21 cellular contexts compared by ENCODE assay signal in genomic region chr13:113238542-113238941, GRCh38. TPM values are rescaled to one million over a fixed set of nuclear protein-coding genes. Genes with fewer than 3 reads are reported as not detected.
A peak's percentile ranks its signal among the peaks of the same experiment; 100 is the strongest.
DNase-seq lines count a peak whose midpoint lies in the region; ATAC-seq and TF ChIP-seq lines count a peak whose summit lies in the region.
"Had no signal": no experiment of that assay in that cellular context is flagged by ENCODE, and none has a peak within 500 bp of the region (broad histone marks: within the 10 kb centered on the region; RNA-seq: fewer than 3 reads in every experiment).

No MANE protein-coding gene starts in this region.

- H3K9me3 Mint-ChIP-seq in WTC11 = no peaks in the 10 kb centered on the region
- H3K9me3 Mint-ChIP-seq: CD14-positive monocyte had no signal

- CTCF ChIA-PET in WTC11 (lab: Charles Lee) = interaction anchor here (0.6 to 1.7 kb wide), 23 partner anchors 9 to 324 kb away, joined by 3 to 14 read pairs (median 4); partner anchors contain the start of genes CUL4A, F10, PCID2 and PROZ
- CTCF ChIA-PET in PC-3 (lab: Charles Lee) = interaction anchor here (0.6 kb wide), 1 partner anchor 155 kb away, joined by 3 read pairs; no protein-coding TSS in a partner anchor

- H3K79me2 ChIP-seq in osteoblast (ENCODE audit: insufficient read depth, low read length) (no peaks in the 10 kb centered on the region), PC-3 (ENCODE audit: low read length) (no peaks in the 10 kb centered on the region)

- intact Hi-C loops in PC-3 (cut with micrococcal nuclease) (no loop called here), cardiac septum (cut with DNase I) (no loop called here)

- DNase-seq in NOMO-1 treated with DMSO at 0.1 percent for 48 hours (lab: John Stamatoyannopoulos, UW; ENCODE audit: unreplicated experiment) = peak; percentile 0
- no peak for DNase-seq in NOMO-1 treated with dmso at 0.1 percent for 144 hours (lab: John Stamatoyannopoulos, UW; ENCODE audit: unreplicated experiment)
- no peak for DNase-seq in WTC11 (ENCODE audit: low spot score)
- DNase-seq in osteoblast (ENCODE audit: insufficient read length, low spot score, missing footprints) = no peak
- DNase-seq in PC-3 = no peak
- no peak for DNase-seq in cardiac septum (ENCODE audit: low spot score)
- DNase-seq: 8988T, AML-193, DMS53, EL, NCI-H1092 treated with DMSO at 0.1 percent for 48 hours, NCI-H146, NCI-H2029, NCI-H226, NCI-H510A treated with DMSO at 0.1 percent for 48 hours, NCI-H748 treated with DMSO at 0.1 percent for 48 hours, Peyer's patch, SJCRH30 had no signal

- H3K4me1 Mint-ChIP-seq in WTC11 = peaks cover 1% of the 10 kb centered on the region
- H3K4me1 Mint-ChIP-seq: CD14-positive monocyte had no signal

- POLR2A ChIA-PET in WTC11 (lab: Charles Lee) = no interaction called here
- POLR2A ChIA-PET in PC-3 (lab: Charles Lee; ENCODE audit: unreplicated experiment) = no interaction called here

- TF ChIP-seq CTCF in WTC11 (IDR thresholded peaks at IDR 0.05) (peak; percentile 30; the same call in 1 of the 2 replicates), osteoblast (IDR thresholded peaks at IDR 0.05; ENCODE audit: extremely low read depth, low read depth, low read length) (peak; percentile 26), PC-3 (conservative IDR thresholded peaks at IDR 0.05; ENCODE audit: low read depth, low read length) (no peak)

- no peak overlapping the region for H3K27ac Mint-ChIP-seq in WTC11
- H3K27ac Mint-ChIP-seq: CD14-positive monocyte had no signal

- no peak for TF ChIP-seq EP300 in Ishikawa (IDR thresholded peaks at IDR 0.05; ENCODE audit: borderline replicate concordance)

- H3K36me3 ChIP-seq in osteoblast (ENCODE audit: insufficient read depth, low read length) (peaks cover 46% of the 10 kb centered on the region), PC-3 (ENCODE audit: low read depth, low read length) (peaks cover 1% of the 10 kb centered on the region; the same call in 1 of the 2 replicates)

- no peak overlapping the region for H3K4me3 ChIP-seq in osteoblast (ENCODE audit: insufficient read depth, low read length)
- H3K4me3 ChIP-seq in PC-3 (ENCODE audit: low read length) = no peak overlapping the region
- H3K4me3 ChIP-seq: Peyer's patch, SJCRH30 had no signal

- H3K36me3 Mint-ChIP-seq in WTC11 = peaks cover 62% of the 10 kb centered on the region

- H3K9ac ChIP-seq in PC-3 (ENCODE audit: low read length) = no peak overlapping the region

- H3K27me3 ChIP-seq in osteoblast (ENCODE audit: insufficient read depth, low read length) (no peaks in the 10 kb centered on the region), PC-3 (ENCODE audit: low read length) (no peaks in the 10 kb centered on the region)
- H3K27me3 ChIP-seq: Peyer's patch, SJCRH30 had no signal

- H2AFZ ChIP-seq in osteoblast (ENCODE audit: low read length) (no peak overlapping the region), PC-3 (ENCODE audit: low read length) (no peak overlapping the region)

- H3K4me1 ChIP-seq in osteoblast (ENCODE audit: insufficient read depth, low read length) (no peaks in the 10 kb centered on the region), PC-3 (ENCODE audit: insufficient read depth, low read length) (no peaks in the 10 kb centered on the region)
- H3K4me1 ChIP-seq: Peyer's patch, SJCRH30 had no signal

- no peaks in the 10 kb centered on the region for H3K27me3 Mint-ChIP-seq in WTC11 (ENCODE audit: low read depth)

- no peak overlapping the region for H3K4me3 Mint-ChIP-seq in WTC11
- H3K4me3 Mint-ChIP-seq: CD14-positive monocyte had no signal

- no peaks in the 10 kb centered on the region for H3K9me2 ChIP-seq in PC-3 (replicated peaks; ENCODE audit: low read length)

- BruUV-seq in PC-3 (replicated peaks; lab: Mats Ljungman, UMichigan) = no TSS peak

- peak; percentile 10; the same call in 1 of the 2 replicates for TF ChIP-seq RAD21 in Ishikawa (IDR thresholded peaks at IDR 0.05; ENCODE audit: low read depth)

- no peaks in the 10 kb centered on the region for H4K20me1 ChIP-seq in osteoblast (ENCODE audit: insufficient read depth, low read length)
- no peaks in the 10 kb centered on the region for H4K20me1 ChIP-seq in PC-3 (ENCODE audit: low read length)

- H3K4me2 ChIP-seq in osteoblast (ENCODE audit: insufficient read depth, low read length) (no peak overlapping the region), PC-3 (ENCODE audit: low read length) (no peak overlapping the region)

- ATAC-seq in WTC11 (no peak; the same call in 1 of the 2 replicates), PC-3 (no peak), GM21717 (IDR thresholded peaks at IDR 0.05; ENCODE audit: unreplicated experiment) (no peak)

- no peaks in the 10 kb centered on the region for H3K9me3 ChIP-seq in osteoblast (ENCODE audit: low read depth, low read length)
- H3K9me3 ChIP-seq in PC-3 (ENCODE audit: low read length) = no peaks in the 10 kb centered on the region
- H3K9me3 ChIP-seq: Peyer's patch, SJCRH30 had no signal

- H3K27ac ChIP-seq in osteoblast (ENCODE audit: low read depth, low read length) (no peak overlapping the region), PC-3 (ENCODE audit: low read length) (no peak overlapping the region)
- H3K27ac ChIP-seq: Peyer's patch, SJCRH30 had no signal

- no peaks in the 10 kb centered on the region for H3F3A ChIP-seq in PC-3 (ENCODE audit: low read length, unreplicated experiment)

TF ChIP-seq in Ishikawa, 13 proteins besides CTCF, POLR2A, EP300 and RAD21 (continues in another document):
- TF ChIP-seq TAF1 (IDR thresholded peaks at IDR 0.05; ENCODE audit: low read depth) (no peak), FOXM1 (IDR thresholded peaks at IDR 0.05; ENCODE audit: borderline replicate concordance, low read depth) (no peak), TEAD4 (IDR thresholded peaks at IDR 0.05) (no peak), MAX (IDR thresholded peaks at IDR 0.05) (no peak), USF1 (IDR thresholded peaks at IDR 0.05) (no peak), EGR1 (IDR thresholded peaks at IDR 0.05) (no peak), CREB1 (IDR thresholded peaks at IDR 0.05; ENCODE audit: low read depth) (no peak)

TF ChIP-seq in WTC11, 78 proteins besides CTCF, POLR2A, EP300 and RAD21:
- TF ChIP-seq PRDM15 (CRISPR knock-in tag; IDR thresholded peaks at IDR 0.05) (no peak), CBFB (CRISPR knock-in tag; IDR thresholded peaks at IDR 0.05; ENCODE audit: low read depth) (no peak), ATF6 (CRISPR knock-in tag; IDR thresholded peaks at IDR 0.05) (no peak), MLX (CRISPR knock-in tag; IDR thresholded peaks at IDR 0.05) (no peak)

RNA-seq across cellular contexts. Expression of gene CUL4A, which starts 29.1 kb away (rescaled TPM):
- 97.4 to 100 TPM (median 99.9 TPM) in 3 replicates for total RNA-seq in WTC11 (2021)
- 128 TPM in 2 replicates for total RNA-seq in osteoblast
- 82.4 and 88.7 TPM in 2 replicates for total RNA-seq in PC-3 (2014; rRNA removed)
- 92.5 TPM for total RNA-seq in cardiac septum

RNA-seq across cellular contexts. Expression of gene PCID2, which starts 30.1 kb away (rescaled TPM):
- total RNA-seq in WTC11 (2021) = 64.9 to 69.4 TPM (median 68.5 TPM) in 3 replicates
- total RNA-seq in osteoblast = 48.5 and 55.4 TPM in 2 replicates
- total RNA-seq in PC-3 (2014; rRNA removed) = 35.1 and 39.4 TPM in 2 replicates
- 47.8 TPM for total RNA-seq in cardiac septum

RNA-seq across cellular contexts. Expression of gene LAMP1, which starts 58.5 kb away (rescaled TPM):
- 135 to 150 TPM (median 140 TPM) in 3 replicates for total RNA-seq in WTC11 (2021)
- total RNA-seq in osteoblast = 211 and 216 TPM in 2 replicates
- 110 and 111 TPM in 2 replicates for total RNA-seq in PC-3 (2014; rRNA removed)
- total RNA-seq in cardiac septum = 91.4 TPM
